2 cellular contexts compared by ENCODE assay signal in the genomic region with DNA sequence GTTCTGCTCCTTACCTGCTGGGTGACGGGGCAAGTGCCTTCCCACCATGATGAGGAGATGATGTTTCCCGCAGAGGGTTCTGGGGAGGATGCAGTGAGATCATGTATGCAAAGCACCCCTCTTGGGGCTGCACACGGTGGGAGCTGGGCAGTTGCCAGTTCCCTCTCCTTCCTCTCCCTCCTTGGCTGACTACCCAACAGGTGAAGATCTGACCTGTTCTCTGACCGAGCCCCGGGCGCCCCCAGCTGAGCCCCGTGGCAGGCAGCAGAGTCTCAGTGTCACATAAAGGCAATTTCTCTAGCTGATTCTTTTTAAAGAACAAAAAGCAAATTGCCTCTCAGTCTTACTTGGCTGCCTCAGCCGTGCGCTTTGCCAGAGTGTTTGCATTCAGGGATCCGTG.
A peak's percentile ranks its signal among the peaks of the same experiment; 100 is the strongest.
TF ChIP-seq lines count a peak whose summit lies in the region.

No MANE protein-coding gene starts in this region.

TF ChIP-seq in IMR-90, 13 proteins besides CTCF, POLR2A, EP300 and RAD21:
- no peak for TF ChIP-seq BHLHE40 (IDR thresholded peaks at IDR 0.05; ENCODE audit: low read depth, low read length)
- TF ChIP-seq RCOR1 (IDR thresholded peaks at IDR 0.05; ENCODE audit: insufficient replicate concordance, low read length) = no peak
- TF ChIP-seq, protein P1, sequence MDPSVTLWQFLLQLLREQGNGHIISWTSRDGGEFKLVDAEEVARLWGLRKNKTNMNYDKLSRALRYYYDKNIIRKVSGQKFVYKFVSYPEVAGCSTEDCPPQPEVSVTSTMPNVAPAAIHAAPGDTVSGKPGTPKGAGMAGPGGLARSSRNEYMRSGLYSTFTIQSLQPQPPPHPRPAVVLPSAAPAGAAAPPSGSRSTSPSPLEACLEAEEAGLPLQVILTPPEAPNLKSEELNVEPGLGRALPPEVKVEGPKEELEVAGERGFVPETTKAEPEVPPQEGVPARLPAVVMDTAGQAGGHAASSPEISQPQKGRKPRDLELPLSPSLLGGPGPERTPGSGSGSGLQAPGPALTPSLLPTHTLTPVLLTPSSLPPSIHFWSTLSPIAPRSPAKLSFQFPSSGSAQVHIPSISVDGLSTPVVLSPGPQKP (IDR thresholded peaks at IDR 0.05; ENCODE audit: borderline replicate concordance, low read depth, low read length) = no peak
- TF ChIP-seq NFE2L2 (IDR thresholded peaks at IDR 0.05; ENCODE audit: low read depth, low read length) = no peak
- TF ChIP-seq MAZ (IDR thresholded peaks at IDR 0.05; ENCODE audit: borderline replicate concordance, low read depth, low read length) = no peak
- TF ChIP-seq FOS (IDR thresholded peaks at IDR 0.05; ENCODE audit: low read depth, low read length) = no peak
- TF ChIP-seq, protein P2, sequence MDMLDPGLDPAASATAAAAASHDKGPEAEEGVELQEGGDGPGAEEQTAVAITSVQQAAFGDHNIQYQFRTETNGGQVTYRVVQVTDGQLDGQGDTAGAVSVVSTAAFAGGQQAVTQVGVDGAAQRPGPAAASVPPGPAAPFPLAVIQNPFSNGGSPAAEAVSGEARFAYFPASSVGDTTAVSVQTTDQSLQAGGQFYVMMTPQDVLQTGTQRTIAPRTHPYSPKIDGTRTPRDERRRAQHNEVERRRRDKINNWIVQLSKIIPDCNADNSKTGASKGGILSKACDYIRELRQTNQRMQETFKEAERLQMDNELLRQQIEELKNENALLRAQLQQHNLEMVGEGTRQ (IDR thresholded peaks at IDR 0.05; ENCODE audit: low read depth, low read length) = no peak
- no peak for TF ChIP-seq CEBPB (IDR thresholded peaks at IDR 0.05; ENCODE audit: low read depth, low read length)
- TF ChIP-seq RFX5 (IDR thresholded peaks at IDR 0.05; ENCODE audit: low read depth, low read length) = no peak
- no peak for TF ChIP-seq MAFK (IDR thresholded peaks at IDR 0.05; ENCODE audit: low read depth, low read length)
- TF ChIP-seq CHD1 (IDR thresholded peaks at IDR 0.05; ENCODE audit: low read depth, low read length) = no peak
- no peak for TF ChIP-seq MXI1 (IDR thresholded peaks at IDR 0.05; ENCODE audit: borderline replicate concordance, low read depth, low read length)
- TF ChIP-seq SMC3 (IDR thresholded peaks at IDR 0.05; ENCODE audit: low read depth, low read length) = no peak
TF ChIP-seq in IMR-90: peak in this region for 0.

TF ChIP-seq in GM12878, 131 proteins besides CTCF, POLR2A, EP300 and RAD21:
- no peak for TF ChIP-seq SREBF1 (IDR thresholded peaks at IDR 0.05; ENCODE audit: low read length)
- TF ChIP-seq POU2F2 (IDR thresholded peaks at IDR 0.05; ENCODE audit: borderline replicate concordance, low read depth, low read length) = 0 out of 3 replicates have a peak, but pooled peaks have one; percentile 11
